Comparison of ENCODE assay signal across 1 cellular context in the genomic region with DNA sequence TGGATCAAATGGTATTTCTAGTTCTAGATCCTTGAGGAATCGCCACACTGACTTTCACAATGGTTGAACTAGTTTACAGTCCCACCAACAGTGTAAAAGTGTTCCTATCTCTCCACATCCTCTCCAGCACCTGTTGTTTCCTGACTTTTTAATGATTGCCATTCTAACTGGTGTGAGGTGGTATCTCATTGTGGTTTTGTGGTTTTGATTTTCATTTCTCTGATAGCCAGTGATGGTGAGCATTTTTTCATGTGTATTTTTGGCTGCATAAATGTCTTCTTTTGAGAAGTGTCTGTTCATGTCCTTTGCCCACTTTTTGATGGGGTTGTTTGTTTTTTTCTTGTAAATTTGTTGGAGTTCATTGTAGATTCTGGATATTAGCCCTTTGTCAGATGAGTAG. TPM values are rescaled to one million over a fixed set of nuclear protein-coding genes. Genes with fewer than 3 reads are reported as not detected.
"Had no signal": no experiment of that assay in that cellular context is flagged by ENCODE, and none has a peak within 500 bp of the region (broad histone marks: within the 10 kb centered on the region; RNA-seq: fewer than 3 reads in every experiment).

No MANE protein-coding gene starts in this region.

RNA-seq across cellular contexts. Expression of a gene that starts 23.3 kb away (rescaled TPM):
- total RNA-seq: HepG2 had no signal
- polyA plus RNA-seq: HepG2 had no signal
